1 cellular context compared by ENCODE assay signal in genomic region chr20:22529150-22530019, GRCh38.
TF ChIP-seq lines count a peak whose summit lies in the region.

No MANE protein-coding gene starts in this region.

TF ChIP-seq in HepG2, 621 proteins besides CTCF, POLR2A, EP300 and RAD21 (continued from another document and continues in another):
- TF ChIP-seq SKIL (CRISPR knock-in tag; IDR thresholded peaks at IDR 0.05; ENCODE audit: borderline replicate concordance), result no peak
- TF ChIP-seq TRIM24 (CRISPR knock-in tag; IDR thresholded peaks at IDR 0.05), result no peak
- TF ChIP-seq ZNF10 (CRISPR knock-in tag; IDR thresholded peaks at IDR 0.05; ENCODE audit: borderline replicate concordance, low read depth), result no peak
- no peak for TF ChIP-seq KLF11 (CRISPR knock-in tag; IDR thresholded peaks at IDR 0.05)
- no peak for TF ChIP-seq GTF2F1 (IDR thresholded peaks at IDR 0.05; ENCODE audit: low read length)
- TF ChIP-seq FUBP1 (CRISPR knock-in tag; IDR thresholded peaks at IDR 0.05; ENCODE audit: borderline replicate concordance), result no peak
- TF ChIP-seq ZNF713 (CRISPR knock-in tag; IDR thresholded peaks at IDR 0.05), result no peak
- no peak for TF ChIP-seq ZNF7 (CRISPR knock-in tag; IDR thresholded peaks at IDR 0.05)
- no peak for TF ChIP-seq ZHX1 (CRISPR knock-in tag; IDR thresholded peaks at IDR 0.05; ENCODE audit: low read depth)
- TF ChIP-seq IRF2 (CRISPR knock-in tag; IDR thresholded peaks at IDR 0.05), result no peak; the same call in 1 of the 2 replicates
- no peak for TF ChIP-seq ZBTB2 (CRISPR knock-in tag; IDR thresholded peaks at IDR 0.05; ENCODE audit: low read depth)
- TF ChIP-seq GATA4 (IDR thresholded peaks at IDR 0.05; ENCODE audit: borderline replicate concordance, low read depth), result no peak
- no peak for TF ChIP-seq ZNF513 (CRISPR knock-in tag; conservative IDR thresholded peaks at IDR 0.05)
- TF ChIP-seq SALL2 (CRISPR knock-in tag; IDR thresholded peaks at IDR 0.05), result no peak
- TF ChIP-seq NRL (CRISPR knock-in tag; IDR thresholded peaks at IDR 0.05; ENCODE audit: borderline replicate concordance), result no peak
- TF ChIP-seq ZFYVE20 (CRISPR knock-in tag; IDR thresholded peaks at IDR 0.05; ENCODE audit: borderline replicate concordance, low read depth), result no peak
- no peak for TF ChIP-seq JUN (CRISPR knock-in tag; IDR thresholded peaks at IDR 0.05)
- no peak for TF ChIP-seq ARNTL (CRISPR knock-in tag; IDR thresholded peaks at IDR 0.05)
- no peak for TF ChIP-seq ELF4 (CRISPR knock-in tag; IDR thresholded peaks at IDR 0.05; ENCODE audit: borderline replicate concordance)
- TF ChIP-seq CBX5 (CRISPR knock-in tag; IDR thresholded peaks at IDR 0.05; ENCODE audit: borderline replicate concordance), result no peak
- no peak for TF ChIP-seq ZIK1 (CRISPR knock-in tag; IDR thresholded peaks at IDR 0.05; ENCODE audit: borderline replicate concordance, low read depth)
- no peak for TF ChIP-seq MAFG (CRISPR knock-in tag; IDR thresholded peaks at IDR 0.05)
- no peak for TF ChIP-seq ZSCAN21 (CRISPR knock-in tag; IDR thresholded peaks at IDR 0.05; ENCODE audit: borderline replicate concordance)
- no peak for TF ChIP-seq DMTF1 (CRISPR knock-in tag; IDR thresholded peaks at IDR 0.05)
- no peak for TF ChIP-seq ZNF33B (CRISPR knock-in tag; IDR thresholded peaks at IDR 0.05)
- TF ChIP-seq ZNF616 (CRISPR knock-in tag; IDR thresholded peaks at IDR 0.05; ENCODE audit: low read depth), result no peak
- TF ChIP-seq MXI1 (IDR thresholded peaks at IDR 0.05; ENCODE audit: borderline replicate concordance, low read depth, low read length), result no peak
- no peak for TF ChIP-seq RELA (CRISPR knock-in tag; IDR thresholded peaks at IDR 0.05)
- no peak for TF ChIP-seq ZNF660 (CRISPR knock-in tag; IDR thresholded peaks at IDR 0.05; ENCODE audit: borderline replicate concordance, low read depth)
- no peak for TF ChIP-seq ZNF639 (CRISPR knock-in tag; conservative IDR thresholded peaks at IDR 0.05)
- no peak for TF ChIP-seq MZF1 (CRISPR knock-in tag; IDR thresholded peaks at IDR 0.05; ENCODE audit: borderline replicate concordance)
- no peak for TF ChIP-seq SUZ12 (IDR thresholded peaks at IDR 0.05; ENCODE audit: low read depth, low read length)
- TF ChIP-seq HOMEZ (CRISPR knock-in tag; IDR thresholded peaks at IDR 0.05; ENCODE audit: low read depth), result no peak
- no peak for TF ChIP-seq HIVEP1 (CRISPR knock-in tag; IDR thresholded peaks at IDR 0.05)
- no peak for TF ChIP-seq ELK4 (CRISPR knock-in tag; IDR thresholded peaks at IDR 0.05; ENCODE audit: borderline replicate concordance)
- TF ChIP-seq ZSCAN9 (CRISPR knock-in tag; IDR thresholded peaks at IDR 0.05; ENCODE audit: borderline replicate concordance), result no peak
- TF ChIP-seq MBNL3 (CRISPR knock-in tag; conservative IDR thresholded peaks at IDR 0.05), result no peak
- TF ChIP-seq ZNF772 (CRISPR knock-in tag; IDR thresholded peaks at IDR 0.05), result no peak
- TF ChIP-seq CEBPZ (IDR thresholded peaks at IDR 0.05; ENCODE audit: low read length), result no peak
- TF ChIP-seq ZNF788 (CRISPR knock-in tag; IDR thresholded peaks at IDR 0.05; ENCODE audit: borderline replicate concordance), result no peak
- no peak for TF ChIP-seq DNMT3B (CRISPR knock-in tag; conservative IDR thresholded peaks at IDR 0.05)
- TF ChIP-seq ZNF703 (CRISPR knock-in tag; IDR thresholded peaks at IDR 0.05; ENCODE audit: borderline replicate concordance), result no peak
